Comparison of ENCODE assay signal across 8 cellular contexts in the genomic region with DNA sequence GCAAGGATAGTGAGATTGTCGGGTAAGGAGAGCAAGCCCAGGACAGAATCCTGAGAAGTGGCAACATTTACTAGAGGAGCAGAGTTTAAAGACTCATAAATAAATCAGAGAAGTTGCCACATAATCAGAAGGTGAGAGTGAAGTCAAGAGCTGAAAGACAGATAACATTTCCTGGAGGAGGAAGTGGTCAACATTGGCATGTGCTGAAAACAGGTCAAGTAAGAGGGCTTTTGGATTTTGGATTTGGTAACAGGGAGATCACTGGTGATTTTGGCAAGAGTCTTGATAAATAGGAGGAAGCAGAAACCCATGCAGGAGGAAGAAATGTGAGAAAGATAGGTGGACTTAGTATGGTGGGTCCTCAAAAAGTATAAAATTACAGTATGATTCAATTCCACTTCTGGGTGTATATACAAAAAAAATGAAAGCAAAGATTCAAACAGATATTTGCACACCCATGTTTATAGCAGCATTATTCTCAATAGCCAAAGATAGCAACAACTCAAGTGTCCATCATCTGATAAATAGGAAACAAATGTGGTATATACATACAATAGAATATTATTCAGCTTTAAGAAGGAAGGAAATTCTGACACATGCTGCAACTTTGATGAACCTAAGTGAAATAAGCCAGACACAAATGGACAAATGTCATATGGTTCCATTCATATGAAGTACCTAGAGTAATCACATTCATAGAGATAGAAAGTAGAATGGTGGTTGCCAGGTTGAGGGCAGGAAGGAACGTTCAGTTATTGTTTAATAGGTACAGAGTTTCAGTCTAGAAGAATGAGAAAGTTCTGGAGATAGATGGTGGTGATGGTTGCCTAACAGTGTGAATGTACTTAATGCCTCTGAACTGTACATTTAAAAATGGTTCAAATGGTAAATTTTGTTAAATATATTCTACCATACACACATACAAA. TPM values are rescaled to one million over a fixed set of nuclear protein-coding genes. Genes with fewer than 3 reads are reported as not detected.
A peak's percentile ranks its signal among the peaks of the same experiment; 100 is the strongest.
DNase-seq lines count a peak whose midpoint lies in the region; ATAC-seq, FAIRE-seq and TF ChIP-seq lines count a peak whose summit lies in the region.

No MANE protein-coding gene starts in this region.

- POLR2A ChIA-PET in GM10248 (lab: Yijun Ruan, JAX), result no interaction called here

- DNase-seq in Calu3 (peak; percentile 15), KBM-7 (peak; percentile 78), bronchial epithelial cell (ENCODE audit: low read depth) (peak; percentile 45), GM10248 (ENCODE audit: extremely low spot score) (no peak), OCI-M2 (lab: John Stamatoyannopoulos, UW; ENCODE audit: unreplicated experiment) (no peak), progenitor cell of endocrine pancreas (ENCODE audit: low spot score, unreplicated experiment) (no peak), NCI-H128 (lab: John Stamatoyannopoulos, UW; ENCODE audit: unreplicated experiment) (no peak)

- H3K36me3 Mint-ChIP-seq in Calu3 (ENCODE audit: insufficient read depth, unreplicated experiment) (no peaks in the 10 kb centered on the region), progenitor cell of endocrine pancreas (ENCODE audit: insufficient read depth) (no peaks in the 10 kb centered on the region)

- no peak overlapping the region for H3K4me3 ChIP-seq in bronchial epithelial cell (ENCODE audit: low read depth, low read length)

- H3K4me3 Mint-ChIP-seq in Calu3 (ENCODE audit: low read depth, unreplicated experiment) (no peak overlapping the region), progenitor cell of endocrine pancreas (ENCODE audit: low read depth) (no peak overlapping the region)

- peaks cover 20% of the 10 kb centered on the region for H3K4me1 Mint-ChIP-seq in Calu3 (ENCODE audit: low read depth, unreplicated experiment)
- no peaks in the 10 kb centered on the region for H3K4me1 Mint-ChIP-seq in progenitor cell of endocrine pancreas (ENCODE audit: low read depth)

- TF ChIP-seq CTCF in Calu3 (IDR thresholded peaks at IDR 0.05; ENCODE audit: unreplicated experiment) (no peak), bronchial epithelial cell (IDR thresholded peaks at IDR 0.05; ENCODE audit: insufficient read depth, low read length, severe bottlenecking) (no peak), GM10248 (IDR thresholded peaks at IDR 0.05; ENCODE audit: control extremely low read depth, extremely low read depth, low read depth, missing control alignments) (no peak), progenitor cell of endocrine pancreas (IDR thresholded peaks at IDR 0.05; ENCODE audit: unreplicated experiment) (no peak)

- peak; percentile 62 for ATAC-seq in GM21528 (IDR thresholded peaks at IDR 0.05; ENCODE audit: low FRiP score, unreplicated experiment)

- intact Hi-C loops in Calu3 (cut with micrococcal nuclease; ENCODE audit: unreplicated experiment), result no loop called here

- no peaks in the 10 kb centered on the region for H3K27me3 ChIP-seq in bronchial epithelial cell (ENCODE audit: control insufficient read depth, insufficient read depth, low read length)

- BruUV-seq in Calu3 (replicated peaks; lab: Mats Ljungman, UMichigan), result no TSS peak

- in situ Hi-C loops in KBM-7 (cut with MboI; ENCODE audit: low pct_unique_long_range_greater_than_20kb, low sequenced_read_pairs), result no loop called here

- H3K27me3 Mint-ChIP-seq in Calu3 (ENCODE audit: unreplicated experiment) (no peaks in the 10 kb centered on the region), progenitor cell of endocrine pancreas (peaks cover 22% of the 10 kb centered on the region)

- H3K27ac Mint-ChIP-seq in Calu3 (ENCODE audit: unreplicated experiment), result peak overlapping the region; percentile 2
- no peak overlapping the region for H3K27ac Mint-ChIP-seq in progenitor cell of endocrine pancreas

- H3K9me3 Mint-ChIP-seq in Calu3 (ENCODE audit: low read depth, unreplicated experiment) (no peaks in the 10 kb centered on the region), progenitor cell of endocrine pancreas (ENCODE audit: low read depth) (peaks cover 3% of the 10 kb centered on the region)

- FAIRE-seq in bronchial epithelial cell (lab: Jason Lieb, UNC), result no peak

- CTCF ChIA-PET in Calu3 (lab: Charles Lee), result interaction anchor here (0.6 to 0.9 kb wide), 2 partner anchors 17 to 73 kb away, joined by 3 read pairs; no protein-coding TSS in a partner anchor
- CTCF ChIA-PET in GM10248 (lab: Yijun Ruan, JAX), result no interaction called here

- no peaks in the 10 kb centered on the region for H3K36me3 ChIP-seq in bronchial epithelial cell (ENCODE audit: control insufficient read depth, insufficient read depth, low read length)

RNA-seq across cellular contexts. Expression of gene MBNL1, which starts 27.3 kb away (rescaled TPM):
- total RNA-seq in Calu3 (2022) (164 and 183 TPM in 2 replicates), bronchial epithelial cell (54.8 and 79.5 TPM in 2 replicates), progenitor cell of endocrine pancreas (29.4 and 38.1 TPM in 2 replicates)

Comparison
In these comparisons a context has a peak if more than half of its experiments do, and no peak if none do; other contexts are left out.
1. DNase-seq: peak in Calu3 (single experiment), KBM-7 (single experiment) and bronchial epithelial cell (single experiment); none in GM10248 (single experiment), OCI-M2 (single experiment), progenitor cell of endocrine pancreas (single experiment) and NCI-H128 (single experiment).